Comparison of ENCODE assay signal across 8 cellular contexts in the genomic region with DNA sequence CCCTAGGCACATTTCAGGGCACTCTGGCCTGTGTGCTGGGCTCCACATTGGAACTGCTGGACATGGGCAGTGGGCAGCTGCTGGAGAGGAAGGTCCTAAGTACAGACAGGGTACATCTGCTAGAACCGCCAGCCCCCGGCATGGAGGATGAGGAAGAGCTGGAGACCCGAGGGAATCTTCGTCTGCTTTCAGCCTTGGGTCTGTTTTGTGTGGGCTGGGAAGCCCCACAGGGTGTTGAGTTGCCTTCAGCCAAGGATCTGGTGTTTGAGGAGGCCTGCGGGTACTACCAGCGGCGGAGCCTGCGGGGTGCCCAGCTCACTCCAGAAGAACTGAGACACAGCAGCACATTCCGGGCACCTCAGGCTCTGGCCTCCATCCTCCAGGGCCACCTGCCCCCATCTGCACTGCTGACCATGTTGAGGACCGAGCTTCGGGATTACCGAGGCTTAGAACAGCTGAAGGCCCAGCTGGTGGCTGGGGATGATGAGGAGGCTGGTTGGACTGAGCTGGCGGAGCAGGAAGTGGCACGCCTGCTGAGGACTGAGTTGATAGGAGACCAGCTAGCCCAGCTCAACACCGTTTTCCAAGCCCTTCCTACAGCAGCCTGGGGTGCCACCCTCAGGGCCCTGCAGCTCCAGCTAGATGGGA. TPM values are rescaled to one million over a fixed set of nuclear protein-coding genes. Genes with fewer than 3 reads are reported as not detected.
DNase-seq lines count a peak whose midpoint lies in the region; ATAC-seq and TF ChIP-seq lines count a peak whose summit lies in the region.

No MANE protein-coding gene starts in this region.

- no peaks in the 10 kb centered on the region for H3K36me3 Mint-ChIP-seq in CD8-positive, alpha-beta T cell

- no peaks in the 10 kb centered on the region for H3K27me3 ChIP-seq in CD8-positive, alpha-beta T cell (ENCODE audit: insufficient read depth, low read length)
- H3K27me3 ChIP-seq in neuronal stem cell (ENCODE audit: control insufficient read depth in 3 of 3, insufficient read depth in 3 of 3, low read depth in 1 of 3, low read length in 3 of 3), result peaks cover 0 to 12% (median 0%) of the 10 kb centered on the region in 3 experiments

- H2AFZ ChIP-seq in neuronal stem cell (ENCODE audit: low read length), result no peak overlapping the region

- no peak for ATAC-seq in CD8-positive, alpha-beta T cell

- peak overlapping the region; percentile 97 for H3K4me3 ChIP-seq in CD8-positive, alpha-beta T cell (ENCODE audit: low read depth, low read length)
- H3K4me3 ChIP-seq in coronary artery (peak overlapping the region; percentile 97), neuronal stem cell (ENCODE audit: low read length in 2 of 2) (peak overlapping the region; percentile 43 to 87)

- peak overlapping the region; percentile 91 for H2AK5ac ChIP-seq in neuronal stem cell (ENCODE audit: low read depth, low read length)

- H3K27ac ChIP-seq in CD8-positive, alpha-beta T cell (ENCODE audit: low read depth, low read length), result peak overlapping the region; percentile 66
- H3K27ac ChIP-seq in coronary artery (peak overlapping the region; percentile 85 to 97), neuronal stem cell (replicated peaks; ENCODE audit: low read length) (no peak overlapping the region)

- H3K14ac ChIP-seq in neuronal stem cell (ENCODE audit: low read length), result no peak overlapping the region

- DNase-seq in CD8-positive, alpha-beta T cell, result no peak
- DNase-seq in NCI-H510A (lab: John Stamatoyannopoulos, UW), result peak; percentile 16
- DNase-seq in coronary artery (ENCODE audit: low spot score), result no peak
- no peak for DNase-seq in neuronal stem cell (ENCODE audit: low spot score)
- DNase-seq in NCI-H2171 (lab: John Stamatoyannopoulos, UW), result no peak
- DNase-seq in midbrain (lab: John Stamatoyannopoulos, UW), result no peak
- no peak for DNase-seq in NCI-H1417 treated with DMSO at 0.1 percent for 48 hours (lab: John Stamatoyannopoulos, UW)
- no peak for DNase-seq in hypothalamus (lab: John Stamatoyannopoulos, UW)

- CTCF ChIA-PET in CD8-positive, alpha-beta T cell (lab: Charles Lee), result interaction anchor here (1.0 to 4.7 kb wide), 3 partner anchors 57 to 231 kb away, joined by 5 to 30 read pairs (median 5); no protein-coding TSS in a partner anchor

- H3K27ac Mint-ChIP-seq in CD8-positive, alpha-beta T cell, result peak overlapping the region; percentile 90

- H2BK15ac ChIP-seq in neuronal stem cell (ENCODE audit: low read length), result no peak overlapping the region

- H3K36me3 ChIP-seq in CD8-positive, alpha-beta T cell (ENCODE audit: insufficient read depth, low read length), result no peaks in the 10 kb centered on the region
- H3K36me3 ChIP-seq in neuronal stem cell (replicated peaks in 1 of 2; ENCODE audit: control insufficient read depth in 2 of 2, insufficient read depth in 2 of 2, low read length in 2 of 2), result peaks cover 5 to 34% of the 10 kb centered on the region in 2 donors

- TF ChIP-seq CTCF in CD8-positive, alpha-beta T cell (IDR thresholded peaks at IDR 0.05), result no peak
- TF ChIP-seq CTCF in coronary artery (IDR thresholded peaks at IDR 0.05), result no peak

- WGBS in neuronal stem cell (ENCODE audit: extremely low coverage in 2 of 2, insufficient read length in 2 of 2, insufficient replicate concordance in 1 of 2), 2 donors, result no CpG with 5 or more reads among the region's 15 CpGs

- no peak overlapping the region for H3K4me2 ChIP-seq in neuronal stem cell (ENCODE audit: insufficient read depth, low read length, poor library complexity, severe bottlenecking)

- H2BK120ac ChIP-seq in neuronal stem cell (ENCODE audit: low read depth, low read length), result no peak overlapping the region

- H4K8ac ChIP-seq in neuronal stem cell (ENCODE audit: low read depth, low read length), result no peak overlapping the region

- peaks cover 21% of the 10 kb centered on the region for H3K4me1 ChIP-seq in CD8-positive, alpha-beta T cell (ENCODE audit: insufficient read depth, low read length)
- peaks cover 7 to 8% of the 10 kb centered on the region in 2 donors for H3K4me1 ChIP-seq in neuronal stem cell (ENCODE audit: control insufficient read depth in 2 of 2, insufficient read depth in 1 of 2, low read depth in 1 of 2, low read length in 2 of 2)

- no peak overlapping the region for H3K9ac ChIP-seq in neuronal stem cell (ENCODE audit: low read depth, low read length, poor library complexity)

- intact Hi-C loops in CD8-positive, alpha-beta T cell (cut with DNase I, micrococcal nuclease), result loop anchor here in 1 of 2 experiments (5.0 kb wide), 1 partner anchor 436 kb away; a partner anchor contains a TSS

- peak overlapping the region; percentile 85 for H3K4me3 Mint-ChIP-seq in CD8-positive, alpha-beta T cell

- no peaks in the 10 kb centered on the region for H3K27me3 Mint-ChIP-seq in CD8-positive, alpha-beta T cell (ENCODE audit: low read depth)

- no peak overlapping the region for H3K18ac ChIP-seq in neuronal stem cell (ENCODE audit: low read length)

- H2BK12ac ChIP-seq in neuronal stem cell (ENCODE audit: low read length), result no peak overlapping the region

- no peaks in the 10 kb centered on the region for H3K9me3 ChIP-seq in CD8-positive, alpha-beta T cell (ENCODE audit: low read length)
- peaks cover 0 to 2% of the 10 kb centered on the region in 2 donors for H3K9me3 ChIP-seq in neuronal stem cell (replicated peaks in 1 of 2; ENCODE audit: control insufficient read depth in 2 of 2, insufficient read depth in 1 of 2, low read depth in 1 of 2, low read length in 2 of 2)

- POLR2A ChIA-PET in CD8-positive, alpha-beta T cell (lab: Charles Lee), result interaction anchor here (0.8 to 1.8 kb wide), 3 partner anchors 11 to 55 kb away, joined by 3 to 6 read pairs (median 3); a partner anchor contains a TSS

- no peak overlapping the region for H3K4ac ChIP-seq in neuronal stem cell (ENCODE audit: low read length)

- peak overlapping the region; percentile 56 for H2BK5ac ChIP-seq in neuronal stem cell (ENCODE audit: low read length)

- H3K23ac ChIP-seq in neuronal stem cell (ENCODE audit: low read depth, low read length, poor library complexity), result peak overlapping the region; percentile 75

- no peaks in the 10 kb centered on the region for H3K9me3 Mint-ChIP-seq in CD8-positive, alpha-beta T cell

- peaks cover 3% of the 10 kb centered on the region for H3K79me1 ChIP-seq in neuronal stem cell (ENCODE audit: low read depth, low read length)

- H3K4me1 Mint-ChIP-seq in CD8-positive, alpha-beta T cell (ENCODE audit: low read depth), result peaks cover 31% of the 10 kb centered on the region

- no peak overlapping the region for H4K91ac ChIP-seq in neuronal stem cell (ENCODE audit: low read depth, low read length, poor library complexity)

RNA-seq across cellular contexts. Expression of a gene that starts 1.4 kb away (rescaled TPM):
- total RNA-seq in CD8-positive, alpha-beta T cell, result 10 to 100 TPM; 17.5 to 18.1 TPM
- 6.3 TPM for polyA plus RNA-seq in neuronal stem cell (2013, experiment 1 of 2)
- polyA plus RNA-seq in neuronal stem cell (2013, experiment 2 of 2), result 6.3 TPM

RNA-seq across cellular contexts. Expression of a gene that starts 10.6 kb away (rescaled TPM):
- 10 to 100 TPM; 18.6 to 20.6 TPM for total RNA-seq in CD8-positive, alpha-beta T cell
- polyA plus RNA-seq in neuronal stem cell (2013, experiment 1 of 2), result 6.7 TPM
- polyA plus RNA-seq in neuronal stem cell (2013, experiment 2 of 2), result 6.5 TPM

RNA-seq across cellular contexts. Expression of a gene that starts 53.6 kb away (rescaled TPM):
- total RNA-seq in CD8-positive, alpha-beta T cell, result 100 to 1,000 TPM; 113 to 124 TPM
- 88.5 TPM for polyA plus RNA-seq in neuronal stem cell (2013, experiment 1 of 2)
- 86.1 TPM for polyA plus RNA-seq in neuronal stem cell (2013, experiment 2 of 2)
